Comparison of ENCODE assay signal across 18 cellular contexts in the genomic region with DNA sequence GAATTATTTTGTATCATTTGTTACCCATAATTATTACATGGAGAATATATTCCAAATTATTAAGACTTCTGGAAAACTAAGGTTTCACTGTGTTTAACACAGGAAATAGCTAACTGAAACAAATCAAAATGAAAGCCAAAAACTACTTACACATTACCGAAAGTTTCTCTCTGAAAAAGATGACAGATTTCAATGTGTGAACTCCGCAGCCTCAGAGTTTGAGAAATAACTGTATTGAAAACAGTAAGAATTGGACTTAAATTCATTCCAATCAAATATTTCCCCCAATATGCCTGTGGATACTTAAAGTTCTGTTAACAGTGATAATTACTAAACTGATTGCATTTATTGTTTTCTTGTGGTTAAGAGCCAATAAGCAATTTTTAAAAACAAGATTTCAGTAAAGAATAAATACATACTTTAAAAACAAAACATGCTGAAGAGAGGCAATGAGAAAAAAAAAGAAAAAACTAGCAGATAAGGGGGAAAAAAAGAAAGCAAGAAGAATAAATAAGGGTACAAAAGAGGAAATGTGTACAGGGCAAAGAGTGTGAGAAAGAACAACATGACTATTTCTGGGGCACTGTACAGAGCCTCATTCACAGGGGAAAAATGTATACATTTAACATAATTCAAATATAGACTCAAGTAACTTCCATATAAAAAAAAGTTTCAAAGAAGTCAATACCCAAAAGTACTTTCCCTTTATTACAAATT. TPM values are rescaled to one million over a fixed set of nuclear protein-coding genes. Genes with fewer than 3 reads are reported as not detected.
DNase-seq lines count a peak whose midpoint lies in the region; ATAC-seq and TF ChIP-seq lines count a peak whose summit lies in the region.
"Had no signal": no experiment of that assay in that cellular context is flagged by ENCODE, and none has a peak within 500 bp of the region (broad histone marks: within the 10 kb centered on the region; RNA-seq: fewer than 3 reads in every experiment).

No MANE protein-coding gene starts in this region.

- no peaks in the 10 kb centered on the region for H3K27me3 Mint-ChIP-seq in activated T-cell treated with anti-CD3 and anti-CD28 coated beads, Interleukin-2, amount 50 U/mL, for 72 hours (ENCODE audit: low read depth)
- H3K27me3 Mint-ChIP-seq in activated naive CD8-positive, alpha-beta T cell treated with anti-CD3 and anti-CD28 coated beads, Interleukin-2, amount 10 ng/mL, durations not matched to agents 7 days and 5 days, result no peaks in the 10 kb centered on the region
- no peaks in the 10 kb centered on the region for H3K27me3 Mint-ChIP-seq in stimulated activated naive CD8-positive, alpha-beta T cell treated with anti-CD3 and anti-CD28 coated beads, Interleukin-15, Interleukin-2, amounts not matched to agents 100 ng/mL and 50 ng/mL, for 24 hours

- H3K27ac ChIP-seq in OCI-LY3 (ENCODE audit: low read length), result no peak overlapping the region
- H3K27ac ChIP-seq: colonic mucosa, foreskin keratinocyte, neutrophil, uterus had no signal

- peak overlapping the region; percentile 2 to 77 for H3K4me3 Mint-ChIP-seq in activated T-cell treated with anti-CD3 and anti-CD28 coated beads, Interleukin-2, amount 50 U/mL, for 72 hours
- H3K4me3 Mint-ChIP-seq in activated naive CD8-positive, alpha-beta T cell treated with anti-CD3 and anti-CD28 coated beads, Interleukin-2, amount 10 ng/mL, durations not matched to agents 7 days and 5 days, result peak overlapping the region; percentile 45
- H3K4me3 Mint-ChIP-seq in stimulated activated naive CD8-positive, alpha-beta T cell treated with anti-CD3 and anti-CD28 coated beads, Interleukin-15, Interleukin-2, amounts not matched to agents 100 ng/mL and 50 ng/mL, for 24 hours, result peak overlapping the region; percentile 26

- H3K9me3 ChIP-seq in OCI-LY3 (ENCODE audit: insufficient read depth, low read length), result no peaks in the 10 kb centered on the region
- H3K9me3 ChIP-seq: colonic mucosa, neutrophil, uterus had no signal

- DNase-seq in activated T-cell treated with anti-CD3 and anti-CD28 coated beads, Interleukin-2, amount 50 U/mL, for 72 hours, result no peak
- DNase-seq in activated T-cell treated with anti-CD3 and anti-CD28 coated beads, Interleukin-2, amount 50 U/mL, for 48 hours, result no peak
- no peak for DNase-seq in activated naive CD8-positive, alpha-beta T cell treated with anti-CD3 and anti-CD28 coated beads, Interleukin-2, amount 10 ng/mL, durations not matched to agents 7 days and 5 days
- DNase-seq in stimulated activated CD8-positive, alpha-beta memory T cell treated with anti-CD3 and anti-CD28 coated beads, Interleukin-4, amount 100 ng/mL, for 48 hours, result no peak
- no peak for DNase-seq in posterior cingulate gyrus
- DNase-seq in lower leg skin (ENCODE audit: low spot score in 2 of 2), result no peak
- DNase-seq: activated CD4-positive, CD25-positive, alpha-beta regulatory T cell treated with anti-CD3 and anti-CD28 coated beads, Interleukin-2, amount 50 U/mL, for 72 hours; colonic mucosa; COR-L47; EL; foreskin keratinocyte; MV-4-11; NCI-H1930; SHP77; uterus had no signal

- peaks cover 0 to under 1% of the 10 kb centered on the region in 2 donors for H3K36me3 Mint-ChIP-seq in activated T-cell treated with anti-CD3 and anti-CD28 coated beads, Interleukin-2, amount 50 U/mL, for 72 hours (ENCODE audit: insufficient read depth in 2 of 2)
- H3K36me3 Mint-ChIP-seq in activated naive CD8-positive, alpha-beta T cell treated with anti-CD3 and anti-CD28 coated beads, Interleukin-2, amount 10 ng/mL, durations not matched to agents 7 days and 5 days, result peaks cover 25% of the 10 kb centered on the region
- peaks cover 30% of the 10 kb centered on the region for H3K36me3 Mint-ChIP-seq in stimulated activated naive CD8-positive, alpha-beta T cell treated with anti-CD3 and anti-CD28 coated beads, Interleukin-15, Interleukin-2, amounts not matched to agents 100 ng/mL and 50 ng/mL, for 24 hours (ENCODE audit: low read depth)

- H3K27me3 ChIP-seq in OCI-LY3 (ENCODE audit: low read depth, low read length), result no peaks in the 10 kb centered on the region
- H3K27me3 ChIP-seq: colonic mucosa, foreskin keratinocyte, neutrophil, uterus had no signal

- peaks cover 16% of the 10 kb centered on the region for H3K36me3 ChIP-seq in OCI-LY3 (replicated peaks; ENCODE audit: low read depth, low read length)
- H3K36me3 ChIP-seq: colonic mucosa, uterus had no signal

- TF ChIP-seq CTCF in OCI-LY3 (IDR thresholded peaks at IDR 0.05; ENCODE audit: low read depth, low read length) (no peak), lower leg skin (IDR thresholded peaks at IDR 0.05) (no peak)

- H3K4me2 ChIP-seq in OCI-LY3 (ENCODE audit: low read length), result peak overlapping the region; percentile 47

- H3K4me3 ChIP-seq in OCI-LY3 (ENCODE audit: low read length) (peak overlapping the region; percentile 20), lower leg skin (ENCODE audit: low read depth, poor library complexity, severe bottlenecking) (no peak overlapping the region)
- H3K4me3 ChIP-seq: colonic mucosa, uterus had no signal

- H2AFZ ChIP-seq in OCI-LY3 (ENCODE audit: low read depth, low read length), result no peak overlapping the region

- 90 to 95% methylated on average over 2 of the region's 2 CpGs for WGBS in lower leg skin, 2 donors

- H3K9me3 Mint-ChIP-seq in activated T-cell treated with anti-CD3 and anti-CD28 coated beads, Interleukin-2, amount 50 U/mL, for 72 hours, result no peaks in the 10 kb centered on the region
- no peaks in the 10 kb centered on the region for H3K9me3 Mint-ChIP-seq in activated naive CD8-positive, alpha-beta T cell treated with anti-CD3 and anti-CD28 coated beads, Interleukin-2, amount 10 ng/mL, durations not matched to agents 7 days and 5 days
- no peaks in the 10 kb centered on the region for H3K9me3 Mint-ChIP-seq in stimulated activated naive CD8-positive, alpha-beta T cell treated with anti-CD3 and anti-CD28 coated beads, Interleukin-15, Interleukin-2, amounts not matched to agents 100 ng/mL and 50 ng/mL, for 24 hours

- H3K4me1 ChIP-seq in OCI-LY3 (ENCODE audit: low read length), result peaks cover 11% of the 10 kb centered on the region
- H3K4me1 ChIP-seq: colonic mucosa, uterus had no signal

- peak in 1 of 2 donors; percentile 65 for ATAC-seq in activated T-cell treated with anti-CD3 and anti-CD28 coated beads, Interleukin-2, amount 50 U/mL, for 72 hours (replicated peaks in 1 of 2)
- no peak for ATAC-seq in activated naive CD8-positive, alpha-beta T cell treated with anti-CD3 and anti-CD28 coated beads, Interleukin-2, amount 10 ng/mL, durations not matched to agents 7 days and 5 days (ENCODE audit: low read depth)
- ATAC-seq: foreskin keratinocyte had no signal

- intact Hi-C loops in posterior cingulate gyrus (cut with DNase I), result no loop called here
- intact Hi-C loops in lower leg skin (cut with DNase I; ENCODE audit: low total_unique reads), result no loop called here

- H4K20me1 ChIP-seq in OCI-LY3 (ENCODE audit: insufficient read depth, low read length), result peaks cover 78% of the 10 kb centered on the region

- TF ChIP-seq POLR2A in lower leg skin (IDR thresholded peaks at IDR 0.05), result no peak

- peak overlapping the region; percentile 96 for H3K27ac Mint-ChIP-seq in activated T-cell treated with anti-CD3 and anti-CD28 coated beads, Interleukin-2, amount 50 U/mL, for 72 hours
- H3K27ac Mint-ChIP-seq in activated naive CD8-positive, alpha-beta T cell treated with anti-CD3 and anti-CD28 coated beads, Interleukin-2, amount 10 ng/mL, durations not matched to agents 7 days and 5 days, result peak overlapping the region; percentile 54
- H3K27ac Mint-ChIP-seq in stimulated activated naive CD8-positive, alpha-beta T cell treated with anti-CD3 and anti-CD28 coated beads, Interleukin-15, Interleukin-2, amounts not matched to agents 100 ng/mL and 50 ng/mL, for 24 hours, result peak overlapping the region; percentile 45

- POLR2A ChIA-PET in activated naive CD8-positive, alpha-beta T cell treated with anti-CD3 and anti-CD28 coated beads, Interleukin-2, amount 10 ng/mL, durations not matched to agents 7 days and 5 days (lab: Charles Lee), result no interaction called here

- H3K4me1 Mint-ChIP-seq in activated T-cell treated with anti-CD3 and anti-CD28 coated beads, Interleukin-2, amount 50 U/mL, for 72 hours (ENCODE audit: low read depth), result peaks cover 45% of the 10 kb centered on the region
- H3K4me1 Mint-ChIP-seq in activated naive CD8-positive, alpha-beta T cell treated with anti-CD3 and anti-CD28 coated beads, Interleukin-2, amount 10 ng/mL, durations not matched to agents 7 days and 5 days, result peaks cover 19% of the 10 kb centered on the region
- peaks cover 44% of the 10 kb centered on the region for H3K4me1 Mint-ChIP-seq in stimulated activated naive CD8-positive, alpha-beta T cell treated with anti-CD3 and anti-CD28 coated beads, Interleukin-15, Interleukin-2, amounts not matched to agents 100 ng/mL and 50 ng/mL, for 24 hours (ENCODE audit: low read depth)

- no peak overlapping the region for H3K9ac ChIP-seq in OCI-LY3 (ENCODE audit: low read length)

- H3K79me2 ChIP-seq in OCI-LY3 (ENCODE audit: low read length), result peaks cover 74% of the 10 kb centered on the region

RNA-seq across cellular contexts. Expression of a gene that starts 30.7 kb away (rescaled TPM):
- 10 to 100 TPM; 56.7 to 59.3 TPM for total RNA-seq in activated T-cell treated with anti-CD3 and anti-CD28 coated beads, Interleukin-2, amount 50 U/mL, for 72 hours
- total RNA-seq in activated naive CD8-positive, alpha-beta T cell treated with anti-CD3 and anti-CD28 coated beads, Interleukin-2, amount 10 ng/mL, durations not matched to agents 7 days and 5 days, result 10 to 100 TPM; 50.4 to 56.7 TPM
- 10 to 100 TPM in 3 of 4 donors, 1 to 10 TPM in 1; 7.4 to 16.4 (median 13.3) TPM for total RNA-seq in lower leg skin

Comparison
In these comparisons a context has a peak if more than half of its experiments do, and no peak if none do; other contexts are left out.
1. H3K27ac Mint-ChIP-seq: peak in every context shown above with its lines; median percentile 96 in activated T-cell treated with anti-CD3 and anti-CD28 coated beads, Interleukin-2, amount 50 U/mL, for 72 hours; 54 in activated naive CD8-positive, alpha-beta T cell treated with anti-CD3 and anti-CD28 coated beads, Interleukin-2, amount 10 ng/mL, durations not matched to agents 7 days and 5 days; 45 in stimulated activated naive CD8-positive, alpha-beta T cell treated with anti-CD3 and anti-CD28 coated beads, Interleukin-15, Interleukin-2, amounts not matched to agents 100 ng/mL and 50 ng/mL, for 24 hours.